In genomic region chr14:92563359-92563758, GRCh38 we compare ENCODE assay signal across 8 cellular contexts. TPM values are rescaled to one million over a fixed set of nuclear protein-coding genes. Genes with fewer than 3 reads are reported as not detected.
DNase-seq lines count a peak whose midpoint lies in the region; ATAC-seq and TF ChIP-seq lines count a peak whose summit lies in the region.

No MANE protein-coding gene starts in this region.

- intact Hi-C loops in dendritic cell treated with granulocyte-macrophage colony-stimulating factor and Interleukin-4, amounts not matched to agents 40 ng/mL and 50 ng/mL, for 4 days (cut with micrococcal nuclease): loop anchor here (10.0 kb wide), 1 partner anchor 99 kb away; no protein-coding TSS in a partner anchor
- intact Hi-C loops in psoas muscle (cut with DNase I): no loop called here

- DNase-seq in suprapubic skin (ENCODE audit: low spot score in 2 of 2) (no peak), NCI-H2107 treated with DMSO at 0.1 percent for 48 hours (lab: John Stamatoyannopoulos, UW; ENCODE audit: unreplicated experiment) (no peak), psoas muscle (no peak)
- DNase-seq in activated CD4-positive, alpha-beta T cell treated with anti-CD3 and anti-CD28 coated beads for 1 hour: no peak

- H3K9ac ChIP-seq in BLaER1 treated with 17β-estradiol and CSF1 and Interleukin-3, amounts not matched to agents 10 nM and 100 nM: peak overlapping the region in 2 of 11 experiments; percentile 8 to 22; a peak in 3 of 22 replicates

- peaks cover 16 to 21% (median 19%) of the 10 kb centered on the region in 11 experiments for H3K9me3 ChIP-seq in BLaER1 treated with 17β-estradiol and CSF1 and Interleukin-3, amounts not matched to agents 10 nM and 100 nM (replicated peaks in 1 of 11)
- no peaks in the 10 kb centered on the region for H3K9me3 ChIP-seq in suprapubic skin
- no peaks in the 10 kb centered on the region for H3K9me3 ChIP-seq in psoas muscle

- H3K4me1 ChIP-seq in BLaER1 treated with 17β-estradiol and CSF1 and Interleukin-3, amounts not matched to agents 10 nM and 100 nM: peaks cover 0 to 43% (median 21%) of the 10 kb centered on the region in 10 experiments; a peak in 16 of 20 replicates
- peaks cover 12% of the 10 kb centered on the region for H3K4me1 ChIP-seq in suprapubic skin
- H3K4me1 ChIP-seq in psoas muscle: no peaks in the 10 kb centered on the region

- H3K27ac Mint-ChIP-seq in dendritic cell treated with granulocyte-macrophage colony-stimulating factor and Interleukin-4, amounts not matched to agents 40 ng/mL and 50 ng/mL, for 4 days: peak overlapping the region; percentile 90

- ATAC-seq in GM19463 (IDR thresholded peaks at IDR 0.05; ENCODE audit: unreplicated experiment) (peak; percentile 89), HG03520 (IDR thresholded peaks at IDR 0.05; ENCODE audit: unreplicated experiment) (peak; percentile 92), psoas muscle (no peak)

- peak overlapping the region; percentile 4 for H3K4me3 Mint-ChIP-seq in dendritic cell treated with granulocyte-macrophage colony-stimulating factor and Interleukin-4, amounts not matched to agents 40 ng/mL and 50 ng/mL, for 4 days

- TF ChIP-seq CTCF in suprapubic skin (IDR thresholded peaks at IDR 0.05) (no peak), psoas muscle (IDR thresholded peaks at IDR 0.05) (no peak)

- H3K36me3 ChIP-seq in BLaER1 treated with 17β-estradiol and CSF1 and Interleukin-3, amounts not matched to agents 10 nM and 100 nM: peaks cover 16 to 53% (median 33%) of the 10 kb centered on the region in 11 experiments
- H3K36me3 ChIP-seq in suprapubic skin (peaks cover 6% of the 10 kb centered on the region), psoas muscle (ENCODE audit: insufficient read depth in 1 of 2, low read depth in 1 of 2) (no peaks in the 10 kb centered on the region)

- no peak for TF ChIP-seq EP300 in suprapubic skin (IDR thresholded peaks at IDR 0.05)

- H3K27ac ChIP-seq in BLaER1 treated with 17β-estradiol and CSF1 and Interleukin-3, amounts not matched to agents 10 nM and 100 nM: peak overlapping the region in 4 of 11 experiments; percentile 28 to 44 (median 36); a peak in 7 of 22 replicates
- H3K27ac ChIP-seq in suprapubic skin: peak overlapping the region; percentile 29
- H3K27ac ChIP-seq in psoas muscle: no peak overlapping the region

- 47% methylated on average over 1 of the region's 1 CpG for WGBS in suprapubic skin
- WGBS in psoas muscle, 3 donors: 46 to 80% (median 69%) methylated on average over 1 of the region's 1 CpG

- H3K4me2 ChIP-seq in BLaER1 treated with 17β-estradiol and CSF1 and Interleukin-3, amounts not matched to agents 10 nM and 100 nM: peak overlapping the region in 6 of 11 experiments; percentile 20 to 89 (median 78); a peak in 11 of 22 replicates

- no peaks in the 10 kb centered on the region for H3K27me3 ChIP-seq in BLaER1 treated with 17β-estradiol and CSF1 and Interleukin-3, amounts not matched to agents 10 nM and 100 nM
- H3K27me3 ChIP-seq in suprapubic skin (no peaks in the 10 kb centered on the region), psoas muscle (ENCODE audit: insufficient read depth in 3 of 3, low read length in 2 of 3) (peaks cover 0 to 1% (median 0%) of the 10 kb centered on the region in 3 donors)

- TF ChIP-seq POLR2A in suprapubic skin (IDR thresholded peaks at IDR 0.05): no peak

- H3K4me3 ChIP-seq in BLaER1 treated with 17β-estradiol and CSF1 and Interleukin-3, amounts not matched to agents 10 nM and 100 nM: no peak overlapping the region
- H3K4me3 ChIP-seq in suprapubic skin (no peak overlapping the region), psoas muscle (no peak overlapping the region)

- H3K27me3 Mint-ChIP-seq in dendritic cell treated with granulocyte-macrophage colony-stimulating factor and Interleukin-4, amounts not matched to agents 40 ng/mL and 50 ng/mL, for 4 days: no peaks in the 10 kb centered on the region

- peaks cover 61% of the 10 kb centered on the region for H3K4me1 Mint-ChIP-seq in dendritic cell treated with granulocyte-macrophage colony-stimulating factor and Interleukin-4, amounts not matched to agents 40 ng/mL and 50 ng/mL, for 4 days (ENCODE audit: low read depth)

- peaks cover 84% of the 10 kb centered on the region for H3K36me3 Mint-ChIP-seq in dendritic cell treated with granulocyte-macrophage colony-stimulating factor and Interleukin-4, amounts not matched to agents 40 ng/mL and 50 ng/mL, for 4 days (ENCODE audit: low read depth)

- H3K9me3 Mint-ChIP-seq in dendritic cell treated with granulocyte-macrophage colony-stimulating factor and Interleukin-4, amounts not matched to agents 40 ng/mL and 50 ng/mL, for 4 days: peaks cover 9% of the 10 kb centered on the region

- H4K20me1 ChIP-seq in BLaER1 treated with 17β-estradiol and CSF1 and Interleukin-3, amounts not matched to agents 10 nM and 100 nM: peaks cover 0 to 17% (median 0%) of the 10 kb centered on the region in 11 experiments; a peak in 4 of 22 replicates

RNA-seq across cellular contexts. Expression of gene RIN3, which starts 49.8 kb away (rescaled TPM):
- total RNA-seq in suprapubic skin (10 to 100 TPM in 2 of 4 donors, 1 to 10 TPM in 2; 2.1 to 10.4 (median 7.2) TPM), psoas muscle (1 to 10 TPM; 3.8 to 8.7 (median 5.1) TPM)
- polyA plus RNA-seq in psoas muscle: 1 to 10 TPM; 1.2 to 2.9 (median 1.5) TPM

Comparison
In these comparisons a context has a peak if more than half of its experiments do, and no peak if none do; other contexts are left out.
1. ATAC-seq: peak in GM19463 (single experiment) and HG03520 (single experiment); none in psoas muscle (0 of 4).